11 cellular contexts compared by ENCODE assay signal in the genomic region with DNA sequence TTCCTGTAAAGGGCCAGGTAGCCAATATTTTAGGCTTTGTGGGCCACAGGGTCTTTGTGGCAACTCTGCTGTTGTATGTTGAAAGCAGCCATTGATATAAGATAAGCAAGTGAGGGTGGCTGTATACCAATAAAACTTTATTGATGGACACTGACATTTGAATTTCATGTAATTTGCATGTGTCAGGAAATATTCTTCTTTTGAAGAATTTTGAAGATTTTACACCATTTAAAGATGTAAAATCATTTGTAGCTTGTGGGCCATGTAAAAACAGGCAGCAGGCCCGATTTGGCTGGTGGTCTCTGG. TPM values are rescaled to one million over a fixed set of nuclear protein-coding genes. Genes with fewer than 3 reads are reported as not detected.
"Had no signal": no experiment of that assay in that cellular context is flagged by ENCODE, and none has a peak within 500 bp of the region (broad histone marks: within the 10 kb centered on the region; RNA-seq: fewer than 3 reads in every experiment).

No MANE protein-coding gene starts in this region.

- H3K9ac ChIP-seq: KMS-11 had no signal

- H3K4me3 ChIP-seq: GM23338 had no signal

- H3K27ac Mint-ChIP-seq: GM23338, H9, HFFc6 had no signal

- H3K4me2 ChIP-seq: GM23338, KMS-11 had no signal

- DNase-seq: H9, HCEC 1CT, HFFc6, IMR-90, KBM-7 had no signal

- H3K27ac ChIP-seq: KMS-11 had no signal

- FAIRE-seq: H1, H54, HTR-8/SVneo had no signal

- H3K9me3 Mint-ChIP-seq: GM23338, H9, HFFc6 had no signal

- H2AFZ ChIP-seq: GM23338 had no signal

- ATAC-seq: GM23338 had no signal

- H3K4me3 Mint-ChIP-seq: GM23338, H9, HFFc6 had no signal

RNA-seq across cellular contexts. Expression of gene SIGLEC9, which starts 14.1 kb away (rescaled TPM):
- total RNA-seq: GM23338, H1, H9, HFFc6, HT-29, IMR-90 had no signal
- polyA plus RNA-seq: GM23338, H1 had no signal

RNA-seq across cellular contexts. Expression of gene KLK14, which starts 27.9 kb away (rescaled TPM):
- total RNA-seq: GM23338, HT-29, IMR-90 had no signal
- polyA plus RNA-seq: IMR-90 had no signal

RNA-seq across cellular contexts. Expression of gene SIGLEC7, which starts 31.5 kb away (rescaled TPM):
- total RNA-seq: GM23338, H1, H9, HFFc6, HT-29, IMR-90 had no signal
- polyA plus RNA-seq: GM23338, H1, IMR-90 had no signal

RNA-seq across cellular contexts. Expression of gene KLK13, which starts 45.7 kb away (rescaled TPM):
- total RNA-seq: HFFc6, HT-29, IMR-90 had no signal
- polyA plus RNA-seq: IMR-90 had no signal
